ENCODE assay signal across 8 cellular contexts in genomic region chr6:41286544-41287346, GRCh38. TPM values are rescaled to one million over a fixed set of nuclear protein-coding genes. Genes with fewer than 3 reads are reported as not detected.
A peak's percentile ranks its signal among the peaks of the same experiment; 100 is the strongest.
DNase-seq lines count a peak whose midpoint lies in the region; ATAC-seq and TF ChIP-seq lines count a peak whose summit lies in the region.

TSS of gene TREM1 (minus strand) at chr6:41286682. CDS start at chr6:41286655, 27 bp downstream.

- no peak for TF ChIP-seq CTCF in fibroblast of lung (conservative IDR thresholded peaks at IDR 0.05 in 1 of 2, IDR thresholded peaks at IDR 0.05 in 1 of 2; ENCODE audit: low read depth in 1 of 2, low read length in 2 of 2)

- H4K20me1 ChIP-seq in fibroblast of lung (ENCODE audit: control insufficient read depth, extremely low read depth, insufficient read depth, low read length), result no peaks in the 10 kb centered on the region

- H3K9me3 ChIP-seq in fibroblast of lung (ENCODE audit: control insufficient read depth, insufficient read depth, low read depth, low read length), result no peaks in the 10 kb centered on the region

- H3K4me3 ChIP-seq in fibroblast of lung (replicated peaks in 1 of 4; ENCODE audit: control extremely low read depth in 1 of 4, insufficient read depth in 1 of 4, low read depth in 3 of 4, low read length in 4 of 4), result no peak within 1 kb of the TSS

- H3K27ac ChIP-seq in fibroblast of lung (ENCODE audit: insufficient read depth, low read length), result peak within 1 kb of the TSS; percentile 9

- no peak for ATAC-seq in GM18511 (IDR thresholded peaks at IDR 0.05; ENCODE audit: unreplicated experiment)

- DNase-seq in EL (peak; percentile 72), NCI-H460 (ENCODE audit: extremely low read depth, low read depth) (peak; percentile 30), fibroblast of lung (ENCODE audit: low read depth in 2 of 2) (peak in 1 of 2 donors; percentile 82), occipital lobe (lab: John Stamatoyannopoulos, UW) (peak; percentile 11), NCI-H524 (lab: John Stamatoyannopoulos, UW) (no peak), HuH-7.5 (ENCODE audit: low spot score) (no peak), NCI-H69 (lab: John Stamatoyannopoulos, UW) (no peak)

- no peaks in the 10 kb centered on the region for H3K27me3 ChIP-seq in fibroblast of lung (ENCODE audit: control insufficient read depth, insufficient read depth, low read length)

- H3K36me3 ChIP-seq in fibroblast of lung (ENCODE audit: control insufficient read depth, insufficient read depth, low read length), result no peaks in the 10 kb centered on the region

- H3K4me2 ChIP-seq in fibroblast of lung (ENCODE audit: extremely low read depth, insufficient read depth, low read length), result no peak within 1 kb of the TSS

- no peak within 1 kb of the TSS for H3K9ac ChIP-seq in fibroblast of lung (ENCODE audit: insufficient read depth, low read length)

- no peak within 1 kb of the TSS for H2AFZ ChIP-seq in fibroblast of lung (ENCODE audit: low read length)

- no peaks in the 10 kb centered on the region for H3K79me2 ChIP-seq in fibroblast of lung (ENCODE audit: control insufficient read depth, insufficient read depth, low read length)

- no peaks in the 10 kb centered on the region for H3K4me1 ChIP-seq in fibroblast of lung (ENCODE audit: control insufficient read depth, extremely low read depth, insufficient read depth, low read length)

RNA-seq across cellular contexts. Expression of gene TREM1, which starts in this region (rescaled TPM):
- 0.67 TPM in 1 of 2 replicates, not detected in the other for total RNA-seq in NCI-H460 (2014; rRNA removed; shearing (Covaris generic))
- not detected in 2 replicates for polyA plus RNA-seq in NCI-H460 (2014; cell fraction: nucleus; rRNA removed)
- total RNA-seq in fibroblast of lung (0.26 TPM in 1 of 2 replicates, not detected in the other), occipital lobe (not detected)
- 0.25 TPM in 1 of 2 replicates, not detected in the other for polyA plus RNA-seq in fibroblast of lung
- polyA plus RNA-seq in fibroblast of lung (2012), result 0.17 TPM in 1 of 2 replicates, not detected in the other
- polyA minus RNA-seq in fibroblast of lung (ENCODE audit: low replicate concordance), result not detected in 2 replicates

Comparison
In these comparisons a context has a peak if more than half of its experiments do, and no peak if none do; other contexts are left out.
1. Peak in DNase-seq in NCI-H460; RNA of the gene not detected or under 1 TPM.
2. Peak in DNase-seq in occipital lobe; RNA of the gene not detected or under 1 TPM.